Comparison of ENCODE assay signal across 9 cellular contexts in genomic region chr19:51607920-51608562, GRCh38. TPM values are rescaled to one million over a fixed set of nuclear protein-coding genes. Genes with fewer than 3 reads are reported as not detected.
DNase-seq lines count a peak whose midpoint lies in the region; ATAC-seq and TF ChIP-seq lines count a peak whose summit lies in the region.
"Had no signal": no experiment of that assay in that cellular context is flagged by ENCODE, and none has a peak within 500 bp of the region (broad histone marks: within the 10 kb centered on the region; RNA-seq: fewer than 3 reads in every experiment).

No MANE protein-coding gene starts in this region.

- H2BK120ac ChIP-seq in neuronal stem cell (ENCODE audit: low read depth, low read length) = no peak overlapping the region

- no peak overlapping the region for H3K4me2 ChIP-seq in neuronal stem cell (ENCODE audit: insufficient read depth, low read length, poor library complexity, severe bottlenecking)

- H3K4me3 ChIP-seq in GM12865 (ENCODE audit: low read depth, low read length) (no peak overlapping the region), fibroblast of the aortic adventitia (ENCODE audit: low read depth, low read length) (no peak overlapping the region), neuronal stem cell (ENCODE audit: low read length in 2 of 2) (no peak overlapping the region), upper lobe of right lung (no peak overlapping the region)

- H3K79me1 ChIP-seq in neuronal stem cell (ENCODE audit: low read depth, low read length) = no peaks in the 10 kb centered on the region

- H3K18ac ChIP-seq in neuronal stem cell (ENCODE audit: low read length) = no peak overlapping the region

- H3K27ac ChIP-seq in neuronal stem cell (replicated peaks; ENCODE audit: low read length) = no peak overlapping the region
- no peak overlapping the region for H3K27ac ChIP-seq in upper lobe of right lung

- no peak overlapping the region for H2BK5ac ChIP-seq in neuronal stem cell (ENCODE audit: low read length)

- H4K91ac ChIP-seq in neuronal stem cell (ENCODE audit: low read depth, low read length, poor library complexity) = no peak overlapping the region

- no peak overlapping the region for H2AK5ac ChIP-seq in neuronal stem cell (ENCODE audit: low read depth, low read length)

- TF ChIP-seq CTCF in GM12865 (IDR thresholded peaks at IDR 0.05; ENCODE audit: insufficient read depth, low read depth, low read length, missing control alignments) = peak; percentile 48
- TF ChIP-seq CTCF in fibroblast of the aortic adventitia (IDR thresholded peaks at IDR 0.05; ENCODE audit: insufficient read depth, low read length) = peak; percentile 76
- peak; percentile 58 for TF ChIP-seq CTCF in upper lobe of right lung (IDR thresholded peaks at IDR 0.05)

- no peak overlapping the region for H2BK15ac ChIP-seq in neuronal stem cell (ENCODE audit: low read length)

- no CpG with 5 or more reads among the region's 13 CpGs for WGBS in neuronal stem cell (ENCODE audit: extremely low coverage in 2 of 2, insufficient read length in 2 of 2, insufficient replicate concordance in 1 of 2), 2 donors

- no peak overlapping the region for H4K8ac ChIP-seq in neuronal stem cell (ENCODE audit: low read depth, low read length)

- H3K27me3 ChIP-seq in neuronal stem cell (ENCODE audit: control insufficient read depth in 3 of 3, insufficient read depth in 3 of 3, low read depth in 1 of 3, low read length in 3 of 3) (no peaks in the 10 kb centered on the region), upper lobe of right lung (peaks cover 2% of the 10 kb centered on the region)

- intact Hi-C loops in upper lobe of right lung (cut with DNase I) = no loop called here

- peak; percentile 81 for DNase-seq in GM12865 (ENCODE audit: low read depth)
- DNase-seq in NOMO-1 treated with DMSO at 0.1 percent for 48 hours (lab: John Stamatoyannopoulos, UW; ENCODE audit: unreplicated experiment) = peak; percentile 60
- peak; percentile 30 for DNase-seq in activated T-cell treated with anti-CD3 and anti-CD28 coated beads for 1 hour (ENCODE audit: low read depth)
- peak; percentile 73 for DNase-seq in fibroblast of the aortic adventitia (ENCODE audit: low read depth)
- peak; percentile 30 for DNase-seq in neuronal stem cell (ENCODE audit: low spot score)
- peak; percentile 91 for DNase-seq in upper lobe of right lung
- DNase-seq in GM19240 (ENCODE audit: insufficient read length, low spot score) = no peak

- H3K14ac ChIP-seq in neuronal stem cell (ENCODE audit: low read length) = no peak overlapping the region

- H2AFZ ChIP-seq in neuronal stem cell (ENCODE audit: low read length) = no peak overlapping the region

- no peak overlapping the region for H2BK12ac ChIP-seq in neuronal stem cell (ENCODE audit: low read length)

- no peaks in the 10 kb centered on the region for H3K36me3 ChIP-seq in neuronal stem cell (replicated peaks in 1 of 2; ENCODE audit: control insufficient read depth in 2 of 2, insufficient read depth in 2 of 2, low read length in 2 of 2)
- no peaks in the 10 kb centered on the region for H3K36me3 ChIP-seq in upper lobe of right lung

- no peak overlapping the region for H3K4ac ChIP-seq in neuronal stem cell (ENCODE audit: low read length)

- no peak overlapping the region for H3K23ac ChIP-seq in neuronal stem cell (ENCODE audit: low read depth, low read length, poor library complexity)

- H3K9me3 ChIP-seq in neuronal stem cell (replicated peaks in 1 of 2; ENCODE audit: control insufficient read depth in 2 of 2, insufficient read depth in 1 of 2, low read depth in 1 of 2, low read length in 2 of 2) (peaks cover 0 to 12% of the 10 kb centered on the region in 2 donors), upper lobe of right lung (no peaks in the 10 kb centered on the region)

- H3K4me1 ChIP-seq in neuronal stem cell (ENCODE audit: control insufficient read depth in 2 of 2, insufficient read depth in 1 of 2, low read depth in 1 of 2, low read length in 2 of 2) = no peaks in the 10 kb centered on the region
- H3K4me1 ChIP-seq in upper lobe of right lung = no peaks in the 10 kb centered on the region

- no peak overlapping the region for H3K9ac ChIP-seq in neuronal stem cell (ENCODE audit: low read depth, low read length, poor library complexity)

- ATAC-seq in upper lobe of right lung = peak; percentile 98
- ATAC-seq in GM18511 (IDR thresholded peaks at IDR 0.05; ENCODE audit: unreplicated experiment) = no peak

RNA-seq across cellular contexts. Expression of gene SIGLEC5, which starts 22.2 kb away (rescaled TPM):
- total RNA-seq in fibroblast of the aortic adventitia (ENCODE audit: low replicate concordance) (not detected in 2 replicates), upper lobe of right lung (0.90 TPM)
- polyA plus RNA-seq in neuronal stem cell (2013, experiment 1 of 2) = not detected
- not detected for polyA plus RNA-seq in neuronal stem cell (2013, experiment 2 of 2)
- total RNA-seq: activated naive CD4-positive, alpha-beta T cell treated with anti-CD3 and anti-CD28 coated beads, Interleukin-2, amount 50 U/mL, for 72 hours had no signal

RNA-seq across cellular contexts. Expression of gene ZNF175, which starts 37.0 kb away (rescaled TPM):
- total RNA-seq in fibroblast of the aortic adventitia (ENCODE audit: low replicate concordance) = 7.9 and 12.9 TPM in 2 replicates
- polyA plus RNA-seq in neuronal stem cell (2013, experiment 1 of 2) = 4.0 TPM
- 4.4 TPM for polyA plus RNA-seq in neuronal stem cell (2013, experiment 2 of 2)
- total RNA-seq in upper lobe of right lung = 13.8 TPM

RNA-seq across cellular contexts. Expression of gene SIGLEC14, which starts 38.6 kb away (rescaled TPM):
- total RNA-seq in fibroblast of the aortic adventitia (ENCODE audit: low replicate concordance) = not detected in 2 replicates
- polyA plus RNA-seq in neuronal stem cell (2013, experiment 1 of 2) = 0.01 TPM
- polyA plus RNA-seq in neuronal stem cell (2013, experiment 2 of 2) = not detected
- 11.8 TPM for total RNA-seq in upper lobe of right lung

Comparison
In these comparisons a context has a peak if more than half of its experiments do, and no peak if none do; other contexts are left out.
1. RNA of gene SIGLEC14, which starts 38.6 kb away (total RNA-seq): 11.8 TPM in upper lobe of right lung (single experiment); not detected in fibroblast of the aortic adventitia; every median in the first group is over 10 times any median in the second.
2. Peak in every context shown above with its lines, with median percentiles within 50 percentile points of each other: CTCF ChIP-seq.